ENCODE assay signal across 8 cellular contexts in the genomic region with DNA sequence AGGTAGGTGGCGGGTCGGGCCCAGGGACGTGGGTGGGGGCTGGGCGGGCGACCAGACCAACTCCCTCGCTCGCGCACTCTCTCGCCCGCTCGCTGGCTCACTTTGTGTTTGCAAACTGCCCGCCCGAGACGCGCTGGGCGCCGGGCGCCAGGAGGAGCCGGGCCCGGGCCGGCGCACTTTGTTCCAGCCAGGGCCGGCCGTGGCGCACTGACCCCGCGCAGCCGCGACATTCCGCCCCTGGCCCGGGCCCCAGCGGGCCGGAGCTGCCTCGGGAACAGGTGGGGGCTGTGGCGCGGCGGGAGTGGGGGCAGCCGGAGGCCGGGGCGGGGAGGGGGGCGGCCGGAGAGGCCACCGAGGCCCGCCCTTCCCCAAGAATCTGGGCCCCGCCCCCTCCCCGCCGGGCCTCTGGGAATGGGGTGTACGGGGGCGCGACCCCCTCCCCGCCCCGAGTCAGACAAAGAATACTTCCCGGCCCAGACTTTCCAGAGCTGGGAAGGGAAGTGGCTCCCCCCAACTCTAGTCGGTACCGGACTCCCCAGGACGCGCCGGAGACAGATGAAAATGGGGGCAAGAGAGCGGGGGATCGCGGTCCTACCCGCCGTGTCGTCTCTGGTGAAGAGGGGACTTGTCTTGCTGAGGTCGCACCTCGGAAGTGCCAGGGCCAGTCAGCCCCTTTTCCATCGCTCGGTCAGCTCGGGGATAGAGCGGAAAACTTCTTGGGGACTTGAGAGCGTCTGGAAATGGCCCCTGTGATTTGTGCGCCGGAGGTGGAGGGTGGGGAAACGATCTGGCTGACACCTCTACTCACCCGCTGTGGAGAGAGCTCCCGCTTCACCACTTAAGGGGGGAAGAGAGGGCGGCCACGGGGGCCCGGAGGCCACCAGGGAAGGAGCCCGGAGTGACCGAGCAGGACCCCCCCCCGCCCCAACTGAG. TPM values are rescaled to one million over a fixed set of nuclear protein-coding genes. Genes with fewer than 3 reads are reported as not detected.
DNase-seq lines count a peak whose midpoint lies in the region; ATAC-seq and TF ChIP-seq lines count a peak whose summit lies in the region.

No MANE protein-coding gene starts in this region.

- DNase-seq in ELF-1 (ENCODE audit: low read depth, low spot score) (peak; percentile 34), fibroblast of gingiva (ENCODE audit: low read depth) (peak; percentile 19), natural killer cell (peak; percentile 44), SHP77 treated with DMSO at 0.1 percent for 48 hours (lab: John Stamatoyannopoulos, UW) (no peak)
- peak; percentile 52 for DNase-seq in activated CD8-positive, alpha-beta T cell treated with anti-CD3 and anti-CD28 coated beads for 36 hours
- DNase-seq in effector CD4-positive, alpha-beta T cell = no peak

- POLR2A ChIA-PET in activated CD8-positive, alpha-beta T cell treated with anti-CD3 and anti-CD28 coated beads for 36 hours (lab: Charles Lee) = interaction anchor here (0.7 to 1.1 kb wide), 2 partner anchors 14 to 172 kb away, joined by 3 read pairs; no protein-coding TSS in a partner anchor

- H3K4me1 Mint-ChIP-seq in IgD-negative memory B cell (peaks cover 10 to 22% (median 20%) of the 10 kb centered on the region in 3 donors), natural killer cell (peaks cover 43 to 50% of the 10 kb centered on the region in 2 donors)
- peaks cover 22% of the 10 kb centered on the region for H3K4me1 Mint-ChIP-seq in activated CD8-positive, alpha-beta T cell treated with anti-CD3 and anti-CD28 coated beads for 36 hours (ENCODE audit: low read depth)

- intact Hi-C loops in activated CD8-positive, alpha-beta T cell treated with anti-CD3 and anti-CD28 coated beads for 36 hours (cut with micrococcal nuclease) = loop anchor here (10.0 kb wide), 1 partner anchor 122 kb away; no protein-coding TSS in a partner anchor
- intact Hi-C loops in natural killer cell (cut with micrococcal nuclease) = loop anchor here (2.0 kb wide), 2 partner anchors 14 kb away; no protein-coding TSS in a partner anchor

- H3K36me3 Mint-ChIP-seq in IgD-negative memory B cell (no peaks in the 10 kb centered on the region), natural killer cell (no peaks in the 10 kb centered on the region)
- peaks cover 6% of the 10 kb centered on the region for H3K36me3 Mint-ChIP-seq in activated CD8-positive, alpha-beta T cell treated with anti-CD3 and anti-CD28 coated beads for 36 hours (ENCODE audit: low read depth)

- TF ChIP-seq CTCF in activated CD8-positive, alpha-beta T cell treated with anti-CD3 and anti-CD28 coated beads for 36 hours (IDR thresholded peaks at IDR 0.05) = no peak
- no peak for TF ChIP-seq CTCF in natural killer cell (IDR thresholded peaks at IDR 0.05)

- CTCF ChIA-PET in activated CD8-positive, alpha-beta T cell treated with anti-CD3 and anti-CD28 coated beads for 36 hours (lab: Charles Lee) = interaction anchor here (0.7 to 1.8 kb wide), 4 partner anchors 9 to 122 kb away, joined by 3 to 4 read pairs (median 4); no protein-coding TSS in a partner anchor

- H3K4me3 Mint-ChIP-seq in IgD-negative memory B cell (peak overlapping the region; percentile 80 to 98 (median 96)), natural killer cell (peak overlapping the region; percentile 92)
- peak overlapping the region; percentile 81 for H3K4me3 Mint-ChIP-seq in activated CD8-positive, alpha-beta T cell treated with anti-CD3 and anti-CD28 coated beads for 36 hours

- H3K9me3 Mint-ChIP-seq in IgD-negative memory B cell = no peaks in the 10 kb centered on the region
- H3K9me3 Mint-ChIP-seq in activated CD8-positive, alpha-beta T cell treated with anti-CD3 and anti-CD28 coated beads for 36 hours = no peaks in the 10 kb centered on the region
- H3K9me3 Mint-ChIP-seq in natural killer cell = no peaks in the 10 kb centered on the region

- ATAC-seq in GM21528 (IDR thresholded peaks at IDR 0.05; ENCODE audit: low FRiP score, unreplicated experiment) (peak; percentile 6), natural killer cell (peak in 2 of 3 donors; percentile 30 to 34)
- peak; percentile 3 for ATAC-seq in activated CD8-positive, alpha-beta T cell treated with anti-CD3 and anti-CD28 coated beads for 36 hours

- H3K27me3 Mint-ChIP-seq in IgD-negative memory B cell (peaks cover 7% of the 10 kb centered on the region), natural killer cell (ENCODE audit: low read depth in 2 of 2) (peaks cover 0 to 12% of the 10 kb centered on the region in 2 donors)
- peaks cover 16% of the 10 kb centered on the region for H3K27me3 Mint-ChIP-seq in activated CD8-positive, alpha-beta T cell treated with anti-CD3 and anti-CD28 coated beads for 36 hours

- H3K27ac Mint-ChIP-seq in IgD-negative memory B cell (peak overlapping the region; percentile 13 to 91 (median 61)), natural killer cell (peak overlapping the region; percentile 50 to 81)
- H3K27ac Mint-ChIP-seq in activated CD8-positive, alpha-beta T cell treated with anti-CD3 and anti-CD28 coated beads for 36 hours = peak overlapping the region; percentile 62

RNA-seq across cellular contexts. Expression of a gene that starts 1.0 kb away (rescaled TPM):
- polyA plus RNA-seq in IgD-negative memory B cell = 2.6 TPM
- total RNA-seq in activated CD8-positive, alpha-beta T cell treated with anti-CD3 and anti-CD28 coated beads for 36 hours = 10 to 100 TPM; 11.0 to 11.8 TPM
- 10 to 100 TPM; 11.2 to 21.1 (median 14.7) TPM for total RNA-seq in natural killer cell

Comparison
In these comparisons a context has a peak if more than half of its experiments do, and no peak if none do; other contexts are left out.
1. DNase-seq: peak in ELF-1 (single experiment), activated CD8-positive, alpha-beta T cell treated with anti-CD3 and anti-CD28 coated beads for 36 hours (single experiment), fibroblast of gingiva (single experiment) and natural killer cell (single experiment); none in effector CD4-positive, alpha-beta T cell (single experiment) and SHP77 treated with DMSO at 0.1 percent for 48 hours (single experiment).
2. Peak in every context shown above with its lines, with median percentiles within 50 percentile points of each other: ATAC-seq, H3K27ac Mint-ChIP-seq and H3K4me3 Mint-ChIP-seq.